ENCODE assay signal across 8 cellular contexts in genomic region chr19:46634045-46634655, GRCh38. TPM values are rescaled to one million over a fixed set of nuclear protein-coding genes. Genes with fewer than 3 reads are reported as not detected.
DNase-seq lines count a peak whose midpoint lies in the region; ATAC-seq, FAIRE-seq and TF ChIP-seq lines count a peak whose summit lies in the region.

No MANE protein-coding gene starts in this region.

- no peaks in the 10 kb centered on the region for H3K9me1 ChIP-seq in keratinocyte (ENCODE audit: control insufficient read depth, extremely low read depth, insufficient read depth, low read length)

- peak overlapping the region; percentile 84 for H3K4me2 ChIP-seq in keratinocyte (ENCODE audit: control insufficient read depth, extremely low read depth, insufficient read depth, low read depth, low read length)

- FAIRE-seq in keratinocyte (lab: Jason Lieb, UNC) = no peak

- peak overlapping the region; percentile 90 for H2AFZ ChIP-seq in keratinocyte (ENCODE audit: control insufficient read depth, low read length)

- H3K9me3 ChIP-seq in keratinocyte (ENCODE audit: control insufficient read depth, low read depth, low read length) = no peaks in the 10 kb centered on the region

- no peak for ATAC-seq in GM21619 (IDR thresholded peaks at IDR 0.05; ENCODE audit: unreplicated experiment)

- H3K27ac ChIP-seq in keratinocyte (ENCODE audit: control insufficient read depth, insufficient read depth, low read length) = no peak overlapping the region

- H3K36me3 ChIP-seq in keratinocyte (ENCODE audit: control insufficient read depth in 2 of 2, extremely low read depth in 1 of 2, insufficient read depth in 2 of 2, low read length in 2 of 2) = no peaks in the 10 kb centered on the region

- peaks cover 52% of the 10 kb centered on the region for H3K27me3 ChIP-seq in keratinocyte (ENCODE audit: control insufficient read depth, extremely low read depth, insufficient read depth, low read length)

- no peak for TF ChIP-seq CTCF in cardiac fibroblast (IDR thresholded peaks at IDR 0.05; ENCODE audit: low read depth, low read length)
- no peak for TF ChIP-seq CTCF in keratinocyte (optimal IDR thresholded peaks at IDR 0.05 in 1 of 3, IDR thresholded peaks at IDR 0.05 in 1 of 3, conservative IDR thresholded peaks at IDR 0.05 in 1 of 3; ENCODE audit: extremely low read depth in 1 of 3, insufficient read depth in 2 of 3, low read length in 3 of 3)

- no peaks in the 10 kb centered on the region for H3K79me2 ChIP-seq in keratinocyte (ENCODE audit: control insufficient read depth, insufficient read depth, low read length)

- DNase-seq in COLO668 (lab: John Stamatoyannopoulos, UW; ENCODE audit: unreplicated experiment) (peak; percentile 27), GOT3 (lab: John Stamatoyannopoulos, UW) (peak; percentile 57), NCI-H187 treated with DMSO at 0.1 percent for 48 hours (lab: John Stamatoyannopoulos, UW) (peak; percentile 78), cardiac fibroblast (ENCODE audit: low read depth in 2 of 2) (peak; percentile 80 to 86), keratinocyte (ENCODE audit: low read depth, low spot score) (peak; percentile 88)
- peak; percentile 87 to 95 (median 92) for DNase-seq in activated CD4-positive, CD25-positive, alpha-beta regulatory T cell (lab: John Stamatoyannopoulos, UW)
- DNase-seq in stimulated activated CD4-positive, alpha-beta T cell treated with anti-CD3 and anti-CD28 coated beads, Interleukin-15, amount 100 ng/mL, for 48 hours (ENCODE audit: low read depth in 2 of 2) = peak; percentile 95 to 98

- H3K9ac ChIP-seq in keratinocyte (ENCODE audit: control insufficient read depth, extremely low read depth, insufficient read depth, low read length) = peak overlapping the region; percentile 57

- peak overlapping the region; percentile 23 to 36 for H3K4me3 ChIP-seq in cardiac fibroblast (replicated peaks in 1 of 2; ENCODE audit: low read depth in 2 of 2, low read length in 2 of 2)
- H3K4me3 ChIP-seq in keratinocyte (ENCODE audit: control insufficient read depth in 2 of 3, extremely low read depth in 1 of 3, insufficient read depth in 2 of 3, low read depth in 1 of 3, low read length in 3 of 3) = peak overlapping the region; percentile 30 to 59 (median 57)

- dilution Hi-C loops in keratinocyte (cut with MboI; ENCODE audit: extremely low pct_ligation_motif_present, low sequenced_read_pairs) = no loop called here

- peaks cover 28% of the 10 kb centered on the region for H3K4me1 ChIP-seq in keratinocyte (ENCODE audit: control insufficient read depth, extremely low read depth, insufficient read depth, low read length)

- H4K20me1 ChIP-seq in keratinocyte (ENCODE audit: control insufficient read depth, extremely low read depth, insufficient read depth, low read length) = no peaks in the 10 kb centered on the region

RNA-seq across cellular contexts. Expression of gene GNG8, which starts 1.9 kb away (rescaled TPM):
- polyA plus RNA-seq in keratinocyte = not detected in 3 replicates
- not detected for polyA plus RNA-seq in keratinocyte (2011; ENCODE audit: low read depth)
- not detected in 2 replicates for polyA plus RNA-seq in keratinocyte (2011; cell fraction: cytosol; rRNA removed)
- not detected in 2 replicates for polyA plus RNA-seq in keratinocyte (2011; cell fraction: nucleus; rRNA removed)
- polyA plus RNA-seq in keratinocyte (2012; ENCODE audit: low replicate concordance) = not detected in 2 replicates
- polyA minus RNA-seq in keratinocyte = not detected in 3 replicates
- not detected for polyA minus RNA-seq in keratinocyte (2011; cell fraction: cytosol; rRNA and poly(A)+ RNA removed)
- not detected in 2 replicates for polyA minus RNA-seq in keratinocyte (2011; cell fraction: nucleus; rRNA and poly(A)+ RNA removed)

RNA-seq across cellular contexts. Expression of gene PTGIR, which starts 9.3 kb away (rescaled TPM):
- polyA plus RNA-seq in keratinocyte = 0.08 TPM in 1 of 3 replicates, not detected in the others
- polyA plus RNA-seq in keratinocyte (2011; ENCODE audit: low read depth) = not detected
- not detected in 2 replicates for polyA plus RNA-seq in keratinocyte (2011; cell fraction: cytosol; rRNA removed)
- not detected in 2 replicates for polyA plus RNA-seq in keratinocyte (2011; cell fraction: nucleus; rRNA removed)
- polyA plus RNA-seq in keratinocyte (2012; ENCODE audit: low replicate concordance) = not detected in 2 replicates
- not detected in 3 replicates for polyA minus RNA-seq in keratinocyte
- not detected for polyA minus RNA-seq in keratinocyte (2011; cell fraction: cytosol; rRNA and poly(A)+ RNA removed)
- polyA minus RNA-seq in keratinocyte (2011; cell fraction: nucleus; rRNA and poly(A)+ RNA removed) = not detected in 2 replicates

RNA-seq across cellular contexts. Expression of gene DACT3, which starts 26.8 kb away (rescaled TPM):
- polyA plus RNA-seq in keratinocyte = 0.03 to 0.14 TPM (median 0.04 TPM) in 3 replicates
- not detected for polyA plus RNA-seq in keratinocyte (2011; ENCODE audit: low read depth)
- 0.09 and 0.11 TPM in 2 replicates for polyA plus RNA-seq in keratinocyte (2011; cell fraction: cytosol; rRNA removed)
- 0.11 and 0.28 TPM in 2 replicates for polyA plus RNA-seq in keratinocyte (2011; cell fraction: nucleus; rRNA removed)
- polyA plus RNA-seq in keratinocyte (2012; ENCODE audit: low replicate concordance) = 0.06 and 0.11 TPM in 2 replicates
- 0.06 TPM in 1 of 3 replicates, not detected in the others for polyA minus RNA-seq in keratinocyte
- not detected for polyA minus RNA-seq in keratinocyte (2011; cell fraction: cytosol; rRNA and poly(A)+ RNA removed)
- not detected in 2 replicates for polyA minus RNA-seq in keratinocyte (2011; cell fraction: nucleus; rRNA and poly(A)+ RNA removed)

RNA-seq across cellular contexts. Expression of gene CALM3, which starts 33.0 kb away (rescaled TPM):
- 245 to 556 TPM (median 411 TPM) in 3 replicates for polyA plus RNA-seq in keratinocyte
- 89.9 TPM for polyA plus RNA-seq in keratinocyte (2011; ENCODE audit: low read depth)
- polyA plus RNA-seq in keratinocyte (2011; cell fraction: cytosol; rRNA removed) = 302 and 508 TPM in 2 replicates
- polyA plus RNA-seq in keratinocyte (2011; cell fraction: nucleus; rRNA removed) = 219 and 253 TPM in 2 replicates
- 83.5 and 391 TPM in 2 replicates for polyA plus RNA-seq in keratinocyte (2012; ENCODE audit: low replicate concordance)
- 162 to 240 TPM (median 238 TPM) in 3 replicates for polyA minus RNA-seq in keratinocyte
- polyA minus RNA-seq in keratinocyte (2011; cell fraction: cytosol; rRNA and poly(A)+ RNA removed) = 171 TPM
- 34.4 and 50.8 TPM in 2 replicates for polyA minus RNA-seq in keratinocyte (2011; cell fraction: nucleus; rRNA and poly(A)+ RNA removed)

Comparison
In these comparisons a context has a peak if more than half of its experiments do, and no peak if none do; other contexts are left out.
1. DNase-seq: peak in every context shown above with its lines; median percentile 96 in stimulated activated CD4-positive, alpha-beta T cell treated with anti-CD3 and anti-CD28 coated beads, Interleukin-15, amount 100 ng/mL, for 48 hours; 92 in activated CD4-positive, CD25-positive, alpha-beta regulatory T cell; 88 in keratinocyte; 83 in cardiac fibroblast; 78 in NCI-H187 treated with DMSO at 0.1 percent for 48 hours; 57 in GOT3; 27 in COLO668.